8 cellular contexts compared by ENCODE assay signal in the genomic region with DNA sequence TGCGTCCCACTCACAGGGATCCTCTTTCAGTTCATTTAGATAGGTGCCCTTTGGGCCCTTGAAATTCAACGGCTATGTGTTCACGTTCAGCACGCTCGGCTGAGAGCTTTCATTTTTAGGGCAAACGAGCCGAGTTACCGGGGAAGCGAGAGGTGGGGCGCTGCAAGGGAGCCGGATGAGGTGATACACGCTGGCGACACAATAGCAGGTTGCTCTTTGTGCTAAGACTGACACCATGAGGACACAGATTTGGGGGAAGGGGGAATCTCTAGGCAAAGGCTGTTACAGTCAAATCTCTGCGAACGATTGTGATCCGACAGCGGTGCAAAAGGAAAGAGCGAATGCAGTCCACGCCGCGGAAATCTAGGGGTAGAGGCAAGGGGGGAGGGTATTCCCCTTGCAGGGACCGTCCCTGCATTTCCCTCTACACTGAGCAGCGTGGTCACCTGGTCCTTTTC. TPM values are rescaled to one million over a fixed set of nuclear protein-coding genes. Genes with fewer than 3 reads are reported as not detected.
DNase-seq lines count a peak whose midpoint lies in the region; ATAC-seq and TF ChIP-seq lines count a peak whose summit lies in the region.

No MANE protein-coding gene starts in this region.

- peak overlapping the region; percentile 28 for H3K9ac ChIP-seq in rectal smooth muscle tissue (ENCODE audit: low read length)

- no peaks in the 10 kb centered on the region for H3K4me1 ChIP-seq in foreskin keratinocyte
- no peaks in the 10 kb centered on the region for H3K4me1 ChIP-seq in rectal smooth muscle tissue (ENCODE audit: control insufficient read depth, insufficient read depth, low read length)

- no peaks in the 10 kb centered on the region for H3K36me3 ChIP-seq in rectal smooth muscle tissue (ENCODE audit: control insufficient read depth, insufficient read depth, low read length)

- POLR2A ChIA-PET in activated CD8-positive, alpha-beta T cell treated with anti-CD3 and anti-CD28 coated beads for 36 hours (lab: Charles Lee): interaction anchor here (0.6 to 3.9 kb wide), 19 partner anchors 10 to 695 kb away, joined by 3 to 28 read pairs (median 3); partner anchors contain the start of gene ATAD1

- peak overlapping the region; percentile 87 for H3K4me3 Mint-ChIP-seq in activated CD8-positive, alpha-beta T cell treated with anti-CD3 and anti-CD28 coated beads for 36 hours

- TF ChIP-seq CTCF in activated CD8-positive, alpha-beta T cell treated with anti-CD3 and anti-CD28 coated beads for 36 hours (IDR thresholded peaks at IDR 0.05): no peak
- TF ChIP-seq CTCF in foreskin keratinocyte (conservative IDR thresholded peaks at IDR 0.05): no peak

- H3K4me3 ChIP-seq in GM08714 (ENCODE audit: low read length) (peak overlapping the region; percentile 90), rectal smooth muscle tissue (ENCODE audit: low read length) (peak overlapping the region; percentile 79)
- H3K4me3 ChIP-seq in Jurkat, Clone E6-1 (ENCODE audit: low read length): peak overlapping the region; percentile 99

- H3K9me3 Mint-ChIP-seq in activated CD8-positive, alpha-beta T cell treated with anti-CD3 and anti-CD28 coated beads for 36 hours: no peaks in the 10 kb centered on the region

- peak; percentile 7 for ATAC-seq in GM21381 (IDR thresholded peaks at IDR 0.05; ENCODE audit: unreplicated experiment)
- ATAC-seq in activated CD8-positive, alpha-beta T cell treated with anti-CD3 and anti-CD28 coated beads for 36 hours: peak; percentile 31
- peak; percentile 20 for ATAC-seq in foreskin keratinocyte
- no peak for ATAC-seq in HG03565 (IDR thresholded peaks at IDR 0.05; ENCODE audit: unreplicated experiment)

- H3K27me3 Mint-ChIP-seq in activated CD8-positive, alpha-beta T cell treated with anti-CD3 and anti-CD28 coated beads for 36 hours: no peaks in the 10 kb centered on the region

- CTCF ChIA-PET in activated CD8-positive, alpha-beta T cell treated with anti-CD3 and anti-CD28 coated beads for 36 hours (lab: Charles Lee): interaction anchor here (1.1 to 7.5 kb wide), 8 partner anchors 44 to 526 kb away, joined by 3 to 63 read pairs (median 6); partner anchors contain the start of gene ATAD1

- peaks cover 21% of the 10 kb centered on the region for H3K36me3 Mint-ChIP-seq in activated CD8-positive, alpha-beta T cell treated with anti-CD3 and anti-CD28 coated beads for 36 hours (ENCODE audit: low read depth)

- peak; percentile 65 for DNase-seq in Jurkat, Clone E6-1 (ENCODE audit: low read depth, low spot score)
- DNase-seq in activated CD8-positive, alpha-beta T cell treated with anti-CD3 and anti-CD28 coated beads for 36 hours: peak; percentile 79
- DNase-seq in foreskin keratinocyte (peak in 1 of 2 donors; percentile 68), NCI-H1930 (lab: John Stamatoyannopoulos, UW) (no peak)

- H3K27me3 ChIP-seq in foreskin keratinocyte: no peaks in the 10 kb centered on the region
- no peaks in the 10 kb centered on the region for H3K27me3 ChIP-seq in rectal smooth muscle tissue (ENCODE audit: control insufficient read depth, insufficient read depth, low read length)

- H3K27ac ChIP-seq in foreskin keratinocyte (peak overlapping the region; percentile 91), rectal smooth muscle tissue (ENCODE audit: low read depth, low read length) (peak overlapping the region; percentile 90)

- intact Hi-C loops in activated CD8-positive, alpha-beta T cell treated with anti-CD3 and anti-CD28 coated beads for 36 hours (cut with micrococcal nuclease): loop anchor here (1.0 to 5.0 kb wide), 3 partner anchors 45 to 525 kb away; partner anchors contain the start of gene ATAD1

- H3K27ac Mint-ChIP-seq in activated CD8-positive, alpha-beta T cell treated with anti-CD3 and anti-CD28 coated beads for 36 hours: peak overlapping the region; percentile 95

- peaks cover 25% of the 10 kb centered on the region for H3K4me1 Mint-ChIP-seq in activated CD8-positive, alpha-beta T cell treated with anti-CD3 and anti-CD28 coated beads for 36 hours (ENCODE audit: low read depth)

RNA-seq across cellular contexts. Expression of gene KLLN, which starts 0.7 kb away (rescaled TPM):
- 4.2 TPM for polyA plus RNA-seq in Jurkat, Clone E6-1 (2012; ENCODE audit: insufficient read depth, insufficient read length)
- total RNA-seq in activated CD8-positive, alpha-beta T cell treated with anti-CD3 and anti-CD28 coated beads for 36 hours: under 1 TPM; 0.43 to 0.61 TPM
- total RNA-seq in foreskin keratinocyte: 0.24 and 0.35 TPM in 2 replicates
- 0.11 and 0.16 TPM in 2 replicates for polyA plus RNA-seq in foreskin keratinocyte

RNA-seq across cellular contexts. Expression of gene PTEN, which starts 0.8 kb away (rescaled TPM):
- polyA plus RNA-seq in Jurkat, Clone E6-1 (2012; ENCODE audit: insufficient read depth, insufficient read length): 48.2 TPM
- 10 to 100 TPM; 48.9 to 51.8 TPM for total RNA-seq in activated CD8-positive, alpha-beta T cell treated with anti-CD3 and anti-CD28 coated beads for 36 hours
- 45.2 and 51.3 TPM in 2 replicates for total RNA-seq in foreskin keratinocyte
- polyA plus RNA-seq in foreskin keratinocyte: 15.8 and 17.2 TPM in 2 replicates

RNA-seq across cellular contexts. Expression of gene ATAD1, which starts 44.6 kb away (rescaled TPM):
- 30.2 TPM for polyA plus RNA-seq in Jurkat, Clone E6-1 (2012; ENCODE audit: insufficient read depth, insufficient read length)
- total RNA-seq in activated CD8-positive, alpha-beta T cell treated with anti-CD3 and anti-CD28 coated beads for 36 hours: 10 to 100 TPM; 43.8 to 49.3 TPM
- 29.1 and 30.2 TPM in 2 replicates for total RNA-seq in foreskin keratinocyte
- polyA plus RNA-seq in foreskin keratinocyte: 11.1 and 13.1 TPM in 2 replicates

Comparison
In these comparisons a context has a peak if more than half of its experiments do, and no peak if none do; other contexts are left out.
1. DNase-seq: peak in Jurkat, Clone E6-1 (single experiment) and activated CD8-positive, alpha-beta T cell treated with anti-CD3 and anti-CD28 coated beads for 36 hours (single experiment); none in NCI-H1930 (0 of 2).
2. Peak in every context shown above with its lines, with median percentiles within 50 percentile points of each other: H3K4me3 ChIP-seq.